8 cellular contexts compared by ENCODE assay signal in the genomic region with DNA sequence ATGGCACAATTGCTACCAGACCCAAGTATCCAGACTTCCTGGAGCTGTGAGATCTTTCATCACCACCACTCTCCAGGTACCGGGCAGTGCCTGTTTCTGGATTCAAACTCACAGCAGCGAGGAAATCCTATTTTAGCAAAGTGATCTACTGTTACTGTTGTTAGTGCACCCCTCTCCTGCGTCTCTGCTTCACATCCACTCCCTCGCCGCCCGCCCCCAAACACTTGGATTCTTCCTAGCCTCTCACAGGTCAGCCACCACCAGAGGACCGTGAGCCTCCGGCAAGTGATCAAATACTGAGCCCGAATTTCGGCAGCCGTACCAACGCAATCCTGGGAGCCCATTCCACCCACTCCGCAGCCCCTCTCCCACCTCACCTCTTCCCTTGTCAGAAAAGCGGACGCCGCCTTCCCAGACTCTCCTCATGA. TPM values are rescaled to one million over a fixed set of nuclear protein-coding genes. Genes with fewer than 3 reads are reported as not detected.
A peak's percentile ranks its signal among the peaks of the same experiment; 100 is the strongest.
DNase-seq lines count a peak whose midpoint lies in the region; ATAC-seq, FAIRE-seq and TF ChIP-seq lines count a peak whose summit lies in the region.

No MANE protein-coding gene starts in this region.

- H3K4me1 ChIP-seq in A549 = peaks cover 19% of the 10 kb centered on the region

- H3K4me2 ChIP-seq in A549 = peak overlapping the region; percentile 70

- in situ Hi-C loops in GM13976 (cut with MboI; ENCODE audit: low sequenced_read_pairs, unreplicated experiment) = no loop called here

- no peak for FAIRE-seq in A549 (lab: Jason Lieb, UNC)

- TF ChIP-seq CTCF in A549 (IDR thresholded peaks at IDR 0.05) = no peak
- no peak for TF ChIP-seq CTCF in GM13976 (IDR thresholded peaks at IDR 0.05; ENCODE audit: borderline replicate concordance, control extremely low read depth, extremely low read depth, insufficient read depth, missing control alignments)

- peak overlapping the region; percentile 94 to 96 for H3K27ac ChIP-seq in A549

- TF ChIP-seq EP300 in A549 (IDR thresholded peaks at IDR 0.05) = no peak

- no peaks in the 10 kb centered on the region for H3K9me3 ChIP-seq in A549

- no peak for TF ChIP-seq RAD21 in A549 (conservative IDR thresholded peaks at IDR 0.05 in 1 of 2, IDR thresholded peaks at IDR 0.05 in 1 of 2)

- H3K4me3 ChIP-seq in A549 = peak overlapping the region; percentile 85

- DNase-seq in A549 (ENCODE audit: low read depth in 1 of 2, low spot score in 1 of 2) (peak; percentile 63 to 64), GM13976 (ENCODE audit: low spot score) (peak; percentile 77), NCI-H2196 (lab: John Stamatoyannopoulos, UW; ENCODE audit: unreplicated experiment) (peak; percentile 76), medulla oblongata (ENCODE audit: extremely low spot score) (peak; percentile 68)
- peak; percentile 71 for DNase-seq in activated CD4-positive, alpha-beta T cell treated with anti-CD3 and anti-CD28 coated beads for 48 hours
- DNase-seq in effector CD8-positive, alpha-beta T cell (lab: John Stamatoyannopoulos, UW) = peak; percentile 60
- DNase-seq in stimulated activated CD8-positive, alpha-beta memory T cell treated with anti-CD3 and anti-CD28 coated beads, Interleukin-4, amount 100 ng/mL, for 1 hour (ENCODE audit: low read depth in 2 of 2, low spot score in 1 of 2) = peak; percentile 29 to 34

- CTCF ChIA-PET in A549 (lab: Yijun Ruan, JAX) = interaction anchor here (0.5 to 1.2 kb wide), 2 partner anchors 85 to 197 kb away, joined by 3 read pairs; partner anchors contain the start of gene SMCHD1

- 0% methylated on average over 10 of the region's 16 CpGs for WGBS in A549 (ENCODE audit: missing lambda C conversion rate)

- ATAC-seq in A549 (peak; percentile 85 to 89), HG02870 (IDR thresholded peaks at IDR 0.05; ENCODE audit: unreplicated experiment) (peak; percentile 53)

- no peak for TF ChIP-seq POLR2A in A549 (IDR thresholded peaks at IDR 0.05; ENCODE audit: low read length)

- POLR2A ChIA-PET in A549 (lab: Yijun Ruan, JAX) = interaction anchor here (1.1 kb wide), 1 partner anchor 84 kb away, joined by 4 read pairs; no protein-coding TSS in a partner anchor

TF ChIP-seq in A549, 52 proteins besides CTCF, POLR2A, EP300 and RAD21:
- no peak for TF ChIP-seq CBX2 (IDR thresholded peaks at IDR 0.05; ENCODE audit: borderline replicate concordance, low read depth)
- no peak for TF ChIP-seq TP53 (CRISPR knock-in tag; IDR thresholded peaks at IDR 0.05)
- TF ChIP-seq SREBF2 (IDR thresholded peaks at IDR 0.05) = no peak
- no peak for TF ChIP-seq CBX8 (IDR thresholded peaks at IDR 0.05)
- TF ChIP-seq ELK1 (IDR thresholded peaks at IDR 0.05; ENCODE audit: low read depth, low read length) = no peak
- TF ChIP-seq KDM5A (IDR thresholded peaks at IDR 0.05) = no peak
- TF ChIP-seq SMC3 (IDR thresholded peaks at IDR 0.05) = no peak
- no peak for TF ChIP-seq EHMT2 (IDR thresholded peaks at IDR 0.05; ENCODE audit: low read depth)
- TF ChIP-seq, protein P1, sequence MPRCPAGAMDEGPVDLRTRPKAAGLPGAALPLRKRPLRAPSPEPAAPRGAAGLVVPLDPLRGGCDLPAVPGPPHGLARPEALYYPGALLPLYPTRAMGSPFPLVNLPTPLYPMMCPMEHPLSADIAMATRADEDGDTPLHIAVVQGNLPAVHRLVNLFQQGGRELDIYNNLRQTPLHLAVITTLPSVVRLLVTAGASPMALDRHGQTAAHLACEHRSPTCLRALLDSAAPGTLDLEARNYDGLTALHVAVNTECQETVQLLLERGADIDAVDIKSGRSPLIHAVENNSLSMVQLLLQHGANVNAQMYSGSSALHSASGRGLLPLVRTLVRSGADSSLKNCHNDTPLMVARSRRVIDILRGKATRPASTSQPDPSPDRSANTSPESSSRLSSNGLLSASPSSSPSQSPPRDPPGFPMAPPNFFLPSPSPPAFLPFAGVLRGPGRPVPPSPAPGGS (IDR thresholded peaks at IDR 0.05) = no peak
- TF ChIP-seq MAZ (IDR thresholded peaks at IDR 0.05; ENCODE audit: borderline replicate concordance, low read depth, low read length) = no peak
- TF ChIP-seq, protein P2, sequence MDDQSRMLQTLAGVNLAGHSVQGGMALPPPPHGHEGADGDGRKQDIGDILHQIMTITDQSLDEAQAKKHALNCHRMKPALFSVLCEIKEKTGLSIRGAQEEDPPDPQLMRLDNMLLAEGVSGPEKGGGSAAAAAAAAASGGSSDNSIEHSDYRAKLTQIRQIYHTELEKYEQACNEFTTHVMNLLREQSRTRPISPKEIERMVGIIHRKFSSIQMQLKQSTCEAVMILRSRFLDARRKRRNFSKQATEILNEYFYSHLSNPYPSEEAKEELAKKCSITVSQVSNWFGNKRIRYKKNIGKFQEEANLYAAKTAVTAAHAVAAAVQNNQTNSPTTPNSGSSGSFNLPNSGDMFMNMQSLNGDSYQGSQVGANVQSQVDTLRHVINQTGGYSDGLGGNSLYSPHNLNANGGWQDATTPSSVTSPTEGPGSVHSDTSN (IDR thresholded peaks at IDR 0.05) = no peak
- TF ChIP-seq, protein P3, sequence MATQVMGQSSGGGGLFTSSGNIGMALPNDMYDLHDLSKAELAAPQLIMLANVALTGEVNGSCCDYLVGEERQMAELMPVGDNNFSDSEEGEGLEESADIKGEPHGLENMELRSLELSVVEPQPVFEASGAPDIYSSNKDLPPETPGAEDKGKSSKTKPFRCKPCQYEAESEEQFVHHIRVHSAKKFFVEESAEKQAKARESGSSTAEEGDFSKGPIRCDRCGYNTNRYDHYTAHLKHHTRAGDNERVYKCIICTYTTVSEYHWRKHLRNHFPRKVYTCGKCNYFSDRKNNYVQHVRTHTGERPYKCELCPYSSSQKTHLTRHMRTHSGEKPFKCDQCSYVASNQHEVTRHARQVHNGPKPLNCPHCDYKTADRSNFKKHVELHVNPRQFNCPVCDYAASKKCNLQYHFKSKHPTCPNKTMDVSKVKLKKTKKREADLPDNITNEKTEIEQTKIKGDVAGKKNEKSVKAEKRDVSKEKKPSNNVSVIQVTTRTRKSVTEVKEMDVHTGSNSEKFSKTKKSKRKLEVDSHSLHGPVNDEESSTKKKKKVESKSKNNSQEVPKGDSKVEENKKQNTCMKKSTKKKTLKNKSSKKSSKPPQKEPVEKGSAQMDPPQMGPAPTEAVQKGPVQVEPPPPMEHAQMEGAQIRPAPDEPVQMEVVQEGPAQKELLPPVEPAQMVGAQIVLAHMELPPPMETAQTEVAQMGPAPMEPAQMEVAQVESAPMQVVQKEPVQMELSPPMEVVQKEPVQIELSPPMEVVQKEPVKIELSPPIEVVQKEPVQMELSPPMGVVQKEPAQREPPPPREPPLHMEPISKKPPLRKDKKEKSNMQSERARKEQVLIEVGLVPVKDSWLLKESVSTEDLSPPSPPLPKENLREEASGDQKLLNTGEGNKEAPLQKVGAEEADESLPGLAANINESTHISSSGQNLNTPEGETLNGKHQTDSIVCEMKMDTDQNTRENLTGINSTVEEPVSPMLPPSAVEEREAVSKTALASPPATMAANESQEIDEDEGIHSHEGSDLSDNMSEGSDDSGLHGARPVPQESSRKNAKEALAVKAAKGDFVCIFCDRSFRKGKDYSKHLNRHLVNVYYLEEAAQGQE (IDR thresholded peaks at IDR 0.05) = no peak
- TF ChIP-seq BHLHE40 (IDR thresholded peaks at IDR 0.05; ENCODE audit: low read depth, low read length) = no peak

RNA-seq across cellular contexts. Expression of gene METTL4, which starts 0.5 kb away (rescaled TPM):
- 10.1 and 14.9 TPM in 2 replicates for polyA plus RNA-seq in A549 (2011; rRNA removed)
- polyA plus RNA-seq in A549 (2012; cell fraction: cytosol; rRNA removed) = 2.7 and 2.9 TPM in 2 replicates
- polyA plus RNA-seq in A549 (2012; cell fraction: nucleus; rRNA removed) = 1.7 and 4.1 TPM in 2 replicates
- polyA plus RNA-seq in A549 (2017; fragmentation: RNase III; extraction: RNeasy Plus Mini Kit Qiagen cat#74134 plus additional on column Dnase treatment) = 6.1 to 7.1 TPM (median 6.5 TPM) in 3 replicates
- 3.2 and 5.2 TPM in 2 replicates for polyA minus RNA-seq in A549 (2011; rRNA and poly(A)+ RNA removed)

RNA-seq across cellular contexts. Expression of gene NDC80, which starts 0.6 kb away (rescaled TPM):
- polyA plus RNA-seq in A549 (2011; rRNA removed) (13.6 and 20.2 TPM in 2 replicates), A549 (2017; fragmentation: RNase III; extraction: RNeasy Plus Mini Kit Qiagen cat#74134 plus additional on column Dnase treatment) (11.1 to 13.0 TPM (median 11.7 TPM) in 3 replicates)
- polyA plus RNA-seq in A549 (2012; cell fraction: cytosol; rRNA removed) = 7.0 and 7.4 TPM in 2 replicates
- polyA plus RNA-seq in A549 (2012; cell fraction: nucleus; rRNA removed) = 4.8 and 21.9 TPM in 2 replicates
- 9.9 and 10.7 TPM in 2 replicates for polyA minus RNA-seq in A549 (2011; rRNA and poly(A)+ RNA removed)

Comparison
In these comparisons a context has a peak if more than half of its experiments do, and no peak if none do; other contexts are left out.
1. Peak in every context shown above with its lines: DNase-seq, ATAC-seq, H3K4me3 ChIP-seq and H3K27ac ChIP-seq.